ENCODE assay signal across 14 cellular contexts in genomic region chr3:71547254-71548198, GRCh38. TPM values are rescaled to one million over a fixed set of nuclear protein-coding genes. Genes with fewer than 3 reads are reported as not detected.
A peak's percentile ranks its signal among the peaks of the same experiment; 100 is the strongest.
DNase-seq lines count a peak whose midpoint lies in the region; ATAC-seq, FAIRE-seq and TF ChIP-seq lines count a peak whose summit lies in the region.
"Had no signal": no experiment of that assay in that cellular context is flagged by ENCODE, and none has a peak within 500 bp of the region (broad histone marks: within the 10 kb centered on the region; RNA-seq: fewer than 3 reads in every experiment).

No MANE protein-coding gene starts in this region.

- H3K36me3 ChIP-seq in mammary epithelial cell (ENCODE audit: insufficient read depth, low read length) (no peaks in the 10 kb centered on the region), bronchial epithelial cell (ENCODE audit: control insufficient read depth, insufficient read depth, low read length) (no peaks in the 10 kb centered on the region), right lobe of liver (no peaks in the 10 kb centered on the region), PC-3 (ENCODE audit: low read depth, low read length) (no peaks in the 10 kb centered on the region), suprapubic skin (no peaks in the 10 kb centered on the region)
- H3K36me3 ChIP-seq: MG63 had no signal

- FAIRE-seq in bronchial epithelial cell (lab: Jason Lieb, UNC) = peak; percentile 23
- FAIRE-seq: D721Med had no signal

- no peak overlapping the region for H2AFZ ChIP-seq in mammary epithelial cell (ENCODE audit: low read depth, low read length)
- no peak overlapping the region for H2AFZ ChIP-seq in PC-3 (ENCODE audit: low read length)

- dilution Hi-C loops in mammary epithelial cell (cut with HindIII; ENCODE audit: low sequenced_read_pairs) = no loop called here

- BruUV-seq in MCF 10A (replicated peaks; lab: Mats Ljungman, UMichigan) (no TSS peak), mammary epithelial cell (replicated peaks; lab: Mats Ljungman, UMichigan) (no TSS peak), PC-3 (replicated peaks; lab: Mats Ljungman, UMichigan) (no TSS peak)

- no peaks in the 10 kb centered on the region for H3F3A ChIP-seq in PC-3 (ENCODE audit: low read length, unreplicated experiment)

- H3K36me3 Mint-ChIP-seq in MCF 10A (ENCODE audit: insufficient read depth, unreplicated experiment) = no peaks in the 10 kb centered on the region

- H3K27ac ChIP-seq in mammary epithelial cell (ENCODE audit: insufficient read depth, low read depth, low read length) (no peak overlapping the region), right lobe of liver (peak overlapping the region; percentile 26 to 64 (median 50)), PC-3 (ENCODE audit: low read length) (no peak overlapping the region), suprapubic skin (no peak overlapping the region)

- no peak overlapping the region for H3K4me3 Mint-ChIP-seq in MCF 10A (ENCODE audit: unreplicated experiment)
- H3K4me3 Mint-ChIP-seq: activated naive CD8-positive, alpha-beta T cell treated with anti-CD3 and anti-CD28 coated beads, Interleukin-2, amount 10 ng/mL, durations not matched to agents 7 days and 5 days had no signal

- peaks cover 16% of the 10 kb centered on the region for H3K4me1 ChIP-seq in mammary epithelial cell (ENCODE audit: insufficient read depth, low read length)
- H3K4me1 ChIP-seq in right lobe of liver = peaks cover 0 to 44% (median 16%) of the 10 kb centered on the region in 4 donors
- peaks cover 17% of the 10 kb centered on the region for H3K4me1 ChIP-seq in PC-3 (ENCODE audit: insufficient read depth, low read length)
- peaks cover 11% of the 10 kb centered on the region for H3K4me1 ChIP-seq in suprapubic skin

- no peak for TF ChIP-seq POLR2A in right lobe of liver (IDR thresholded peaks at IDR 0.05)
- no peak for TF ChIP-seq POLR2A in suprapubic skin (IDR thresholded peaks at IDR 0.05)

- H3K27me3 ChIP-seq in mammary epithelial cell (ENCODE audit: insufficient read depth, low read length) (no peaks in the 10 kb centered on the region), bronchial epithelial cell (ENCODE audit: control insufficient read depth, insufficient read depth, low read length) (no peaks in the 10 kb centered on the region), right lobe of liver (no peaks in the 10 kb centered on the region), PC-3 (ENCODE audit: low read length) (no peaks in the 10 kb centered on the region), suprapubic skin (no peaks in the 10 kb centered on the region)
- H3K27me3 ChIP-seq: MG63 had no signal

- H3K27ac Mint-ChIP-seq in MCF 10A (ENCODE audit: low read depth, unreplicated experiment) = peak overlapping the region; percentile 19
- H3K27ac Mint-ChIP-seq: activated naive CD8-positive, alpha-beta T cell treated with anti-CD3 and anti-CD28 coated beads, Interleukin-2, amount 10 ng/mL, durations not matched to agents 7 days and 5 days had no signal

- in situ Hi-C loops in mammary epithelial cell (cut with MboI; ENCODE audit: low sequenced_read_pairs in 2 of 2) = no loop called here

- no peaks in the 10 kb centered on the region for H3K9me3 Mint-ChIP-seq in MCF 10A (ENCODE audit: unreplicated experiment)
- H3K9me3 Mint-ChIP-seq: activated naive CD8-positive, alpha-beta T cell treated with anti-CD3 and anti-CD28 coated beads, Interleukin-2, amount 10 ng/mL, durations not matched to agents 7 days and 5 days had no signal

- intact Hi-C loops in MCF 10A (cut with micrococcal nuclease) (no loop called here), mammary epithelial cell (cut with micrococcal nuclease) (no loop called here), right lobe of liver (cut with DNase I) (no loop called here), PC-3 (cut with micrococcal nuclease) (no loop called here)

- H3K9ac ChIP-seq in mammary epithelial cell (ENCODE audit: insufficient read depth, low read length) (no peak overlapping the region), PC-3 (ENCODE audit: low read length) (no peak overlapping the region)

- no peak for DNase-seq in MCF 10A (ENCODE audit: unreplicated experiment)
- DNase-seq in mammary epithelial cell = no peak
- no peak for DNase-seq in bronchial epithelial cell (ENCODE audit: low read depth)
- DNase-seq in right lobe of liver = peak in 1 of 3 donors; percentile 58
- DNase-seq in PC-3 = no peak
- no peak for DNase-seq in suprapubic skin (ENCODE audit: low spot score in 2 of 2)
- DNase-seq: 8988T; activated naive CD8-positive, alpha-beta T cell treated with anti-CD3 and anti-CD28 coated beads, Interleukin-2, amount 10 ng/mL, durations not matched to agents 7 days and 5 days; MG63; midbrain; NCI-H226 had no signal

- H3K9me2 ChIP-seq in PC-3 (replicated peaks; ENCODE audit: low read length) = no peaks in the 10 kb centered on the region

- peaks cover 19% of the 10 kb centered on the region for H3K4me1 Mint-ChIP-seq in MCF 10A (ENCODE audit: insufficient read depth, unreplicated experiment)

- H3K27me3 Mint-ChIP-seq in MCF 10A (ENCODE audit: insufficient read depth, unreplicated experiment) = no peaks in the 10 kb centered on the region
- H3K27me3 Mint-ChIP-seq: activated naive CD8-positive, alpha-beta T cell treated with anti-CD3 and anti-CD28 coated beads, Interleukin-2, amount 10 ng/mL, durations not matched to agents 7 days and 5 days had no signal

- WGBS in mammary epithelial cell (ENCODE audit: low coverage, missing lambda C conversion rate) = 93% methylated on average over 4 of the region's 4 CpGs
- WGBS in right lobe of liver (ENCODE audit: insufficient coverage, low coverage, low lambda C conversion rate, missing lambda C conversion rate) = 57% methylated on average over 1 of the region's 4 CpGs
- 88% methylated on average over 4 of the region's 4 CpGs for WGBS in suprapubic skin

- H3K4me3 ChIP-seq in mammary epithelial cell (replicated peaks in 1 of 3; ENCODE audit: insufficient read depth in 1 of 3, low read depth in 2 of 3, low read length in 3 of 3) (no peak overlapping the region), bronchial epithelial cell (ENCODE audit: low read depth, low read length) (no peak overlapping the region), right lobe of liver (no peak overlapping the region), PC-3 (ENCODE audit: low read length) (no peak overlapping the region), suprapubic skin (no peak overlapping the region)
- H3K4me3 ChIP-seq: MG63 had no signal

- H4K20me1 ChIP-seq in mammary epithelial cell (ENCODE audit: insufficient read depth, low read length) = no peaks in the 10 kb centered on the region
- H4K20me1 ChIP-seq in PC-3 (ENCODE audit: low read length) = no peaks in the 10 kb centered on the region

- ATAC-seq in right lobe of liver (peak; percentile 94 to 96 (median 94)), PC-3 (no peak), GM19023 (IDR thresholded peaks at IDR 0.05; ENCODE audit: unreplicated experiment) (no peak), HG03571 (IDR thresholded peaks at IDR 0.05; ENCODE audit: unreplicated experiment) (no peak)

- H3K4me2 ChIP-seq in mammary epithelial cell (ENCODE audit: insufficient read depth, low read depth, low read length) (no peak overlapping the region), PC-3 (ENCODE audit: low read length) (no peak overlapping the region)

- no peak for TF ChIP-seq EP300 in suprapubic skin (IDR thresholded peaks at IDR 0.05)

- no peaks in the 10 kb centered on the region for H3K9me3 ChIP-seq in mammary epithelial cell (replicated peaks; ENCODE audit: insufficient read depth, low read length)
- no peaks in the 10 kb centered on the region for H3K9me3 ChIP-seq in right lobe of liver
- no peaks in the 10 kb centered on the region for H3K9me3 ChIP-seq in PC-3 (ENCODE audit: low read length)
- no peaks in the 10 kb centered on the region for H3K9me3 ChIP-seq in suprapubic skin
- H3K9me3 ChIP-seq: MG63 had no signal

- POLR2A ChIA-PET in MCF 10A (lab: Yijun Ruan, JAX) (interaction anchor here (3.9 kb wide), 1 partner anchor 10 kb away, joined by 18 read pairs; no protein-coding TSS in a partner anchor), PC-3 (lab: Charles Lee; ENCODE audit: unreplicated experiment) (interaction anchor here (0.6 kb wide), 1 partner anchor 44 kb away, joined by 3 read pairs; no protein-coding TSS in a partner anchor)

- TF ChIP-seq CTCF in MCF 10A (IDR thresholded peaks at IDR 0.05; ENCODE audit: unreplicated experiment) (no peak), mammary epithelial cell (conservative IDR thresholded peaks at IDR 0.05 in 1 of 2, IDR thresholded peaks at IDR 0.05 in 1 of 2; ENCODE audit: extremely low read depth in 1 of 2, insufficient read depth in 1 of 2, low read depth in 1 of 2, low read length in 2 of 2) (no peak), bronchial epithelial cell (IDR thresholded peaks at IDR 0.05; ENCODE audit: insufficient read depth, low read length, severe bottlenecking) (no peak), right lobe of liver (IDR thresholded peaks at IDR 0.05) (no peak), PC-3 (conservative IDR thresholded peaks at IDR 0.05; ENCODE audit: low read depth, low read length) (no peak), suprapubic skin (IDR thresholded peaks at IDR 0.05) (no peak)

- H3K79me2 ChIP-seq in mammary epithelial cell (ENCODE audit: insufficient read depth, low read length) = no peaks in the 10 kb centered on the region
- no peaks in the 10 kb centered on the region for H3K79me2 ChIP-seq in PC-3 (ENCODE audit: low read length)

- CTCF ChIA-PET in MCF 10A (lab: Yijun Ruan, JAX) (interaction anchor here (0.6 to 1.1 kb wide), 2 partner anchors 35 to 571 kb away, joined by 3 to 4 read pairs; no protein-coding TSS in a partner anchor), mammary epithelial cell (lab: Charles Lee; ENCODE audit: low non-redundant PET) (no interaction called here), PC-3 (lab: Charles Lee) (no interaction called here)

RNA-seq across cellular contexts. Expression of gene FOXP1, which starts 36.0 kb away (rescaled TPM):
- total RNA-seq in MCF 10A (2022) (49.0 and 51.1 TPM in 2 replicates), mammary epithelial cell (10 to 100 TPM; 49.5 to 62.5 TPM), bronchial epithelial cell (33.2 and 33.3 TPM in 2 replicates), right lobe of liver (10 to 100 TPM; 26.7 to 47.7 (median 35.2) TPM), PC-3 (2014; rRNA removed) (35.3 and 36.0 TPM in 2 replicates), suprapubic skin (100 to 1,000 TPM in 1 of 4 donors, 10 to 100 TPM in 3; 49.8 to 157 (median 71.9) TPM)
- polyA plus RNA-seq in mammary epithelial cell = 34.2 TPM
- polyA minus RNA-seq in mammary epithelial cell = 87.2 TPM

Comparison
In these comparisons a context has a peak if more than half of its experiments do, and no peak if none do; other contexts are left out.
1. H3K27ac ChIP-seq: peak in right lobe of liver (3 of 3); none in mammary epithelial cell (single experiment), PC-3 (single experiment) and suprapubic skin (single experiment).
2. ATAC-seq: peak in right lobe of liver (4 of 4); none in PC-3 (single experiment), GM19023 (single experiment) and HG03571 (single experiment).